2 cellular contexts compared by ENCODE assay signal in the genomic region with DNA sequence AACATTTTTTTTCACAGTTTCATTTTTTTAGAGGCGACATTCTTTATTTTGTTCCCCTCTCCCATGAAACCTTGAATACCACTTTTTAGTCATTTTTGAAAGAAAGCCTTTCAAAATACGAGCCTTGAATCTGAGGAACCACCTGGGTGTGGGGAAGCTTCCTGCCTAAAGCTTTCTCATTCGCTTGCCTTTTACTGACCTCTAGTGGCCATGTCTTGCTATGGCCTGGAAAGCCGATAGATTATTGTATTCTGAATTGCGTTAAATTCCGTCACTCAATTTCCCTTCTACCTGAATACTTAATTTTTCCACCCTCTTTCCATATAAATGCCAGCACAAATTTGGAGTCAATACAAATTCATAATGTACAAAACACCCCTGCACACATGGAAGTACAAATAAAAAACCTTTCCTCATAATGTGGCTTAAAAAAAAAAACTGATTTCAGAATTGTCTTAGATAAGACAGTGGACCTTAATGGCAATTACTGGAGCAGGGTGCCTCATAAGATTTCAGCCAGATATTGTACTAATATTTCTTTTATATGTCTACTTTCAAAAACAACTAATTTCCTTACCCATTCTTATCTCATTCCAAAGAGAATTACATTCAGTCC.
TF ChIP-seq lines count a peak whose summit lies in the region.

No MANE protein-coding gene starts in this region.

TF ChIP-seq in SK-N-SH treated with all-trans-retinoic acid at 6 μM for 48 hours, 23 proteins besides CTCF, POLR2A, EP300 and RAD21 (continued from another document):
- TF ChIP-seq TOX (CRISPR knock-in tag; IDR thresholded peaks at IDR 0.05; ENCODE audit: borderline replicate concordance) (no peak), CSDC2 (CRISPR knock-in tag; IDR thresholded peaks at IDR 0.05) (no peak), ZC3H10 (CRISPR knock-in tag; IDR thresholded peaks at IDR 0.05) (no peak)
- TF ChIP-seq, protein P1, sequence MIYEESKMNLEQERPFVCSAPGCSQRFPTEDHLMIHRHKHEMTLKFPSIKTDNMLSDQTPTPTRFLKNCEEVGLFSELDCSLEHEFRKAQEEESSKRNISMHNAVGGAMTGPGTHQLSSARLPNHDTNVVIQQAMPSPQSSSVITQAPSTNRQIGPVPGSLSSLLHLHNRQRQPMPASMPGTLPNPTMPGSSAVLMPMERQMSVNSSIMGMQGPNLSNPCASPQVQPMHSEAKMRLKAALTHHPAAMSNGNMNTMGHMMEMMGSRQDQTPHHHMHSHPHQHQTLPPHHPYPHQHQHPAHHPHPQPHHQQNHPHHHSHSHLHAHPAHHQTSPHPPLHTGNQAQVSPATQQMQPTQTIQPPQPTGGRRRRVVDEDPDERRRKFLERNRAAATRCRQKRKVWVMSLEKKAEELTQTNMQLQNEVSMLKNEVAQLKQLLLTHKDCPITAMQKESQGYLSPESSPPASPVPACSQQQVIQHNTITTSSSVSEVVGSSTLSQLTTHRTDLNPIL (CRISPR knock-in tag; IDR thresholded peaks at IDR 0.05; ENCODE audit: low read depth), result no peak
- TF ChIP-seq, protein P2, sequence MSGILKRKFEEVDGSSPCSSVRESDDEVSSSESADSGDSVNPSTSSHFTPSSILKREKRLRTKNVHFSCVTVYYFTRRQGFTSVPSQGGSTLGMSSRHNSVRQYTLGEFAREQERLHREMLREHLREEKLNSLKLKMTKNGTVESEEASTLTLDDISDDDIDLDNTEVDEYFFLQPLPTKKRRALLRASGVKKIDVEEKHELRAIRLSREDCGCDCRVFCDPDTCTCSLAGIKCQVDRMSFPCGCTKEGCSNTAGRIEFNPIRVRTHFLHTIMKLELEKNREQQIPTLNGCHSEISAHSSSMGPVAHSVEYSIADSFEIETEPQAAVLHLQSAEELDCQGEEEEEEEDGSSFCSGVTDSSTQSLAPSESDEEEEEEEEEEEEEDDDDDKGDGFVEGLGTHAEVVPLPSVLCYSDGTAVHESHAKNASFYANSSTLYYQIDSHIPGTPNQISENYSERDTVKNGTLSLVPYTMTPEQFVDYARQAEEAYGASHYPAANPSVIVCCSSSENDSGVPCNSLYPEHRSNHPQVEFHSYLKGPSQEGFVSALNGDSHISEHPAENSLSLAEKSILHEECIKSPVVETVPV (CRISPR knock-in tag; IDR thresholded peaks at IDR 0.05), result no peak
- TF ChIP-seq, protein P3, sequence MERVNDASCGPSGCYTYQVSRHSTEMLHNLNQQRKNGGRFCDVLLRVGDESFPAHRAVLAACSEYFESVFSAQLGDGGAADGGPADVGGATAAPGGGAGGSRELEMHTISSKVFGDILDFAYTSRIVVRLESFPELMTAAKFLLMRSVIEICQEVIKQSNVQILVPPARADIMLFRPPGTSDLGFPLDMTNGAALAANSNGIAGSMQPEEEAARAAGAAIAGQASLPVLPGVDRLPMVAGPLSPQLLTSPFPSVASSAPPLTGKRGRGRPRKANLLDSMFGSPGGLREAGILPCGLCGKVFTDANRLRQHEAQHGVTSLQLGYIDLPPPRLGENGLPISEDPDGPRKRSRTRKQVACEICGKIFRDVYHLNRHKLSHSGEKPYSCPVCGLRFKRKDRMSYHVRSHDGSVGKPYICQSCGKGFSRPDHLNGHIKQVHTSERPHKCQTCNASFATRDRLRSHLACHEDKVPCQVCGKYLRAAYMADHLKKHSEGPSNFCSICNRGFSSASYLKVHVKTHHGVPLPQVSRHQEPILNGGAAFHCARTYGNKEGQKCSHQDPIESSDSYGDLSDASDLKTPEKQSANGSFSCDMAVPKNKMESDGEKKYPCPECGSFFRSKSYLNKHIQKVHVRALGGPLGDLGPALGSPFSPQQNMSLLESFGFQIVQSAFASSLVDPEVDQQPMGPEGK (CRISPR knock-in tag; IDR thresholded peaks at IDR 0.05; ENCODE audit: borderline replicate concordance), result no peak

TF ChIP-seq in K562, 482 proteins besides CTCF, POLR2A, EP300 and RAD21 (continued from another document):
- TF ChIP-seq, protein P4, sequence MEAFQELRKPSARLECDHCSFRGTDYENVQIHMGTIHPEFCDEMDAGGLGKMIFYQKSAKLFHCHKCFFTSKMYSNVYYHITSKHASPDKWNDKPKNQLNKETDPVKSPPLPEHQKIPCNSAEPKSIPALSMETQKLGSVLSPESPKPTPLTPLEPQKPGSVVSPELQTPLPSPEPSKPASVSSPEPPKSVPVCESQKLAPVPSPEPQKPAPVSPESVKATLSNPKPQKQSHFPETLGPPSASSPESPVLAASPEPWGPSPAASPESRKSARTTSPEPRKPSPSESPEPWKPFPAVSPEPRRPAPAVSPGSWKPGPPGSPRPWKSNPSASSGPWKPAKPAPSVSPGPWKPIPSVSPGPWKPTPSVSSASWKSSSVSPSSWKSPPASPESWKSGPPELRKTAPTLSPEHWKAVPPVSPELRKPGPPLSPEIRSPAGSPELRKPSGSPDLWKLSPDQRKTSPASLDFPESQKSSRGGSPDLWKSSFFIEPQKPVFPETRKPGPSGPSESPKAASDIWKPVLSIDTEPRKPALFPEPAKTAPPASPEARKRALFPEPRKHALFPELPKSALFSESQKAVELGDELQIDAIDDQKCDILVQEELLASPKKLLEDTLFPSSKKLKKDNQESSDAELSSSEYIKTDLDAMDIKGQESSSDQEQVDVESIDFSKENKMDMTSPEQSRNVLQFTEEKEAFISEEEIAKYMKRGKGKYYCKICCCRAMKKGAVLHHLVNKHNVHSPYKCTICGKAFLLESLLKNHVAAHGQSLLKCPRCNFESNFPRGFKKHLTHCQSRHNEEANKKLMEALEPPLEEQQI (IDR thresholded peaks at IDR 0.05), result no peak
- TF ChIP-seq, protein P5, sequence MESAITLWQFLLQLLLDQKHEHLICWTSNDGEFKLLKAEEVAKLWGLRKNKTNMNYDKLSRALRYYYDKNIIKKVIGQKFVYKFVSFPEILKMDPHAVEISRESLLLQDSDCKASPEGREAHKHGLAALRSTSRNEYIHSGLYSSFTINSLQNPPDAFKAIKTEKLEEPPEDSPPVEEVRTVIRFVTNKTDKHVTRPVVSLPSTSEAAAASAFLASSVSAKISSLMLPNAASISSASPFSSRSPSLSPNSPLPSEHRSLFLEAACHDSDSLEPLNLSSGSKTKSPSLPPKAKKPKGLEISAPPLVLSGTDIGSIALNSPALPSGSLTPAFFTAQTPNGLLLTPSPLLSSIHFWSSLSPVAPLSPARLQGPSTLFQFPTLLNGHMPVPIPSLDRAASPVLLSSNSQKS (CRISPR knock-in tag; IDR thresholded peaks at IDR 0.05), result no peak
- TF ChIP-seq ZNF316 (IDR thresholded peaks at IDR 0.05) (no peak), XRCC5 (IDR thresholded peaks at IDR 0.05; ENCODE audit: low read depth, low read length) (no peak), PHF8 (IDR thresholded peaks at IDR 0.05; ENCODE audit: borderline replicate concordance, low read length) (no peak), SMAD2 (IDR thresholded peaks at IDR 0.05; ENCODE audit: low read depth, low read length) (no peak), HEY1 (CRISPR knock-in tag; IDR thresholded peaks at IDR 0.05; ENCODE audit: borderline replicate concordance) (no peak), ZNF444 (CRISPR knock-in tag; IDR thresholded peaks at IDR 0.05) (no peak), SRSF3 (IDR thresholded peaks at IDR 0.05; ENCODE audit: insufficient read depth, low read length) (no peak), SMC3 (conservative IDR thresholded peaks at IDR 0.05; ENCODE audit: insufficient read depth, low read depth, low read length) (peak; percentile 66), MYNN (IDR thresholded peaks at IDR 0.05) (peak; percentile 77; the same call in 1 of the 2 replicates), MYNN (CRISPR knock-in tag; IDR thresholded peaks at IDR 0.05) (no peak), ZNF79 (CRISPR knock-in tag; IDR thresholded peaks at IDR 0.05; ENCODE audit: low read depth) (no peak), KDM5B (IDR thresholded peaks at IDR 0.05; ENCODE audit: insufficient replicate concordance, low read depth, low read length) (no peak), NFATC3 (IDR thresholded peaks at IDR 0.05) (no peak), RB1 (IDR thresholded peaks at IDR 0.05; ENCODE audit: low read depth) (0 out of 2 replicates have a peak, but pooled peaks have one; percentile 25)
- TF ChIP-seq, protein P6, sequence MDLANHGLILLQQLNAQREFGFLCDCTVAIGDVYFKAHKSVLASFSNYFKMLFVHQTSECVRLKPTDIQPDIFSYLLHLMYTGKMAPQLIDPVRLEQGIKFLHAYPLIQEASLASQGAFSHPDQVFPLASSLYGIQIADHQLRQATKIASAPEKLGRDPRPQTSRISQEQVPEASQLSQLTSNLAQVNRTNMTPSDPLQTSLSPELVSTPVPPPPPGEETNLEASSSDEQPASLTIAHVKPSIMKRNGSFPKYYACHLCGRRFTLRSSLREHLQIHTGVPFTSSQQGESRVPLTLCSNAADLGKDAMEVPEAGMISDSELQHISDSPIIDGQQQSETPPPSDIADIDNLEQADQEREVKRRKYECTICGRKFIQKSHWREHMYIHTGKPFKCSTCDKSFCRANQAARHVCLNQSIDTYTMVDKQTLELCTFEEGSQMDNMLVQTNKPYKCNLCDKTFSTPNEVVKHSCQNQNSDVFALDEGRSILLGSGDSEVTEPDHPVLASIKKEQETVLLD (IDR thresholded peaks at IDR 0.05), result no peak
- TF ChIP-seq, protein P7, sequence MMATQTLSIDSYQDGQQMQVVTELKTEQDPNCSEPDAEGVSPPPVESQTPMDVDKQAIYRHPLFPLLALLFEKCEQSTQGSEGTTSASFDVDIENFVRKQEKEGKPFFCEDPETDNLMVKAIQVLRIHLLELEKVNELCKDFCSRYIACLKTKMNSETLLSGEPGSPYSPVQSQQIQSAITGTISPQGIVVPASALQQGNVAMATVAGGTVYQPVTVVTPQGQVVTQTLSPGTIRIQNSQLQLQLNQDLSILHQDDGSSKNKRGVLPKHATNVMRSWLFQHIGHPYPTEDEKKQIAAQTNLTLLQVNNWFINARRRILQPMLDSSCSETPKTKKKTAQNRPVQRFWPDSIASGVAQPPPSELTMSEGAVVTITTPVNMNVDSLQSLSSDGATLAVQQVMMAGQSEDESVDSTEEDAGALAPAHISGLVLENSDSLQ (IDR thresholded peaks at IDR 0.05), result 0 out of 2 replicates have a peak, but pooled peaks have one; percentile 5
- TF ChIP-seq, protein P8, sequence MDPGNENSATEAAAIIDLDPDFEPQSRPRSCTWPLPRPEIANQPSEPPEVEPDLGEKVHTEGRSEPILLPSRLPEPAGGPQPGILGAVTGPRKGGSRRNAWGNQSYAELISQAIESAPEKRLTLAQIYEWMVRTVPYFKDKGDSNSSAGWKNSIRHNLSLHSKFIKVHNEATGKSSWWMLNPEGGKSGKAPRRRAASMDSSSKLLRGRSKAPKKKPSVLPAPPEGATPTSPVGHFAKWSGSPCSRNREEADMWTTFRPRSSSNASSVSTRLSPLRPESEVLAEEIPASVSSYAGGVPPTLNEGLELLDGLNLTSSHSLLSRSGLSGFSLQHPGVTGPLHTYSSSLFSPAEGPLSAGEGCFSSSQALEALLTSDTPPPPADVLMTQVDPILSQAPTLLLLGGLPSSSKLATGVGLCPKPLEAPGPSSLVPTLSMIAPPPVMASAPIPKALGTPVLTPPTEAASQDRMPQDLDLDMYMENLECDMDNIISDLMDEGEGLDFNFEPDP (CRISPR knock-in tag; IDR thresholded peaks at IDR 0.05), result no peak
- TF ChIP-seq, protein P9, sequence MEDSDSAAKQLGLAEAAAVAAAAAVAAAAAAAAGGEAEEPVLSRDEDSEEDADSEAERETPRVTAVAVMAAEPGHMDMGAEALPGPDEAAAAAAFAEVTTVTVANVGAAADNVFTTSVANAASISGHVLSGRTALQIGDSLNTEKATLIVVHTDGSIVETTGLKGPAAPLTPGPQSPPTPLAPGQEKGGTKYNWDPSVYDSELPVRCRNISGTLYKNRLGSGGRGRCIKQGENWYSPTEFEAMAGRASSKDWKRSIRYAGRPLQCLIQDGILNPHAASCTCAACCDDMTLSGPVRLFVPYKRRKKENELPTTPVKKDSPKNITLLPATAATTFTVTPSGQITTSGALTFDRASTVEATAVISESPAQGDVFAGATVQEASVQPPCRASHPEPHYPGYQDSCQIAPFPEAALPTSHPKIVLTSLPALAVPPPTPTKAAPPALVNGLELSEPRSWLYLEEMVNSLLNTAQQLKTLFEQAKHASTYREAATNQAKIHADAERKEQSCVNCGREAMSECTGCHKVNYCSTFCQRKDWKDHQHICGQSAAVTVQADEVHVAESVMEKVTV (CRISPR knock-in tag; IDR thresholded peaks at IDR 0.05), result peak; percentile 82
